1 cellular context compared by ENCODE assay signal in the genomic region with DNA sequence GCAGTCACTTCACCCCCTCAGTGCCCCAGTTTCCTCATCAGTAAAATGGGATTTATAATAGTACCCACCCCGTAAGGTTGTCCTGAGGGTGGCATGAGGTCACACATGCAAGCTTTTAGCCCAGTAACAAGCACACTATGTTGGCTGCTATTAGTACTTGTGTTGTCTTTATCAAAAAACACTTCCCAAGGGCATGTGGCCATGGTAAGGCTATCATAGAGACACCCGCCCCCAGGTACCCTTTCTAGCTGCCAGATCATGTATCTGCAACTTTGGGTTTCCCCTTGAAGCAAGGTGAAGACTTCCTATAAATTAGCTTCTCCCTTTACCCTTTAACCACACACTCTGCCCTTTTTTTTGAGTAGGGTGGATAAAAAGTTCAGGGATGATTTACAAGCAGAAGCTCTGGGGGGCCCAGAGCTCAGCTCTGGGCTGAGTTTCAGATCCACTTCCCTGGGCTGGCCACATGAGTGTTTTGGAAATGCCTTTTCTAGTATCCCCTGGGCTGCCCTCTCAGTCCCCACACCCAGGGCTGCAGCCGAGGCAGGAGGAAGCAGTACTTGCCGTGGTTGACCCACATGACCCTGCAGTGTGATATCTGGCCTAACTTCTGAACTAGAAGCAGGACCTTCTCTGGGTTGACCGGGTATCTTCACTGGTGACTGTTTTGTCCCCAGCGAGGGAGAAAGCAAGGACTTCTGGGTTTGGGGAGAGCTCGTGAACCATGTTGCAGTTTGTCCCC.
TF ChIP-seq lines count a peak whose summit lies in the region.

No MANE protein-coding gene starts in this region.

TF ChIP-seq in K562, 482 proteins besides CTCF, POLR2A, EP300 and RAD21:
- TF ChIP-seq, protein P1, sequence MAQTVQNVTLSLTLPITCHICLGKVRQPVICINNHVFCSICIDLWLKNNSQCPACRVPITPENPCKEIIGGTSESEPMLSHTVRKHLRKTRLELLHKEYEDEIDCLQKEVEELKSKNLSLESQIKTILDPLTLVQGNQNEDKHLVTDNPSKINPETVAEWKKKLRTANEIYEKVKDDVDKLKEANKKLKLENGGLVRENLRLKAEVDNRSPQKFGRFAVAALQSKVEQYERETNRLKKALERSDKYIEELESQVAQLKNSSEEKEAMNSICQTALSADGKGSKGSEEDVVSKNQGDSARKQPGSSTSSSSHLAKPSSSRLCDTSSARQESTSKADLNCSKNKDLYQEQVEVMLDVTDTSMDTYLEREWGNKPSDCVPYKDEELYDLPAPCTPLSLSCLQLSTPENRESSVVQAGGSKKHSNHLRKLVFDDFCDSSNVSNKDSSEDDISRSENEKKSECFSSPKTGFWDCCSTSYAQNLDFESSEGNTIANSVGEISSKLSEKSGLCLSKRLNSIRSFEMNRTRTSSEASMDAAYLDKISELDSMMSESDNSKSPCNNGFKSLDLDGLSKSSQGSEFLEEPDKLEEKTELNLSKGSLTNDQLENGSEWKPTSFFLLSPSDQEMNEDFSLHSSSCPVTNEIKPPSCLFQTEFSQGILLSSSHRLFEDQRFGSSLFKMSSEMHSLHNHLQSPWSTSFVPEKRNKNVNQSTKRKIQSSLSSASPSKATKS (CRISPR knock-in tag; IDR thresholded peaks at IDR 0.05), result no peak
- TF ChIP-seq ZEB2 (IDR thresholded peaks at IDR 0.05) (no peak), ZFX (CRISPR knock-in tag; IDR thresholded peaks at IDR 0.05) (peak; percentile 33; the same call in 1 of the 2 replicates), SETDB1 (IDR thresholded peaks at IDR 0.05; ENCODE audit: low read length) (no peak), ZNF707 (CRISPR knock-in tag; conservative IDR thresholded peaks at IDR 0.05) (no peak), ZNF140 (CRISPR knock-in tag; IDR thresholded peaks at IDR 0.05) (no peak), KDM5B (IDR thresholded peaks at IDR 0.05; ENCODE audit: insufficient replicate concordance, low read depth, low read length) (peak; percentile 33), IFI16 (CRISPR knock-in tag; IDR thresholded peaks at IDR 0.05) (no peak), FOXP1 (CRISPR knock-in tag; IDR thresholded peaks at IDR 0.05) (no peak), ZSCAN32 (CRISPR knock-in tag; IDR thresholded peaks at IDR 0.05) (no peak), SREBF2 (CRISPR knock-in tag; IDR thresholded peaks at IDR 0.05) (no peak)
- TF ChIP-seq, protein P2, sequence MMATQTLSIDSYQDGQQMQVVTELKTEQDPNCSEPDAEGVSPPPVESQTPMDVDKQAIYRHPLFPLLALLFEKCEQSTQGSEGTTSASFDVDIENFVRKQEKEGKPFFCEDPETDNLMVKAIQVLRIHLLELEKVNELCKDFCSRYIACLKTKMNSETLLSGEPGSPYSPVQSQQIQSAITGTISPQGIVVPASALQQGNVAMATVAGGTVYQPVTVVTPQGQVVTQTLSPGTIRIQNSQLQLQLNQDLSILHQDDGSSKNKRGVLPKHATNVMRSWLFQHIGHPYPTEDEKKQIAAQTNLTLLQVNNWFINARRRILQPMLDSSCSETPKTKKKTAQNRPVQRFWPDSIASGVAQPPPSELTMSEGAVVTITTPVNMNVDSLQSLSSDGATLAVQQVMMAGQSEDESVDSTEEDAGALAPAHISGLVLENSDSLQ (IDR thresholded peaks at IDR 0.05), result no peak
- TF ChIP-seq, protein P3, sequence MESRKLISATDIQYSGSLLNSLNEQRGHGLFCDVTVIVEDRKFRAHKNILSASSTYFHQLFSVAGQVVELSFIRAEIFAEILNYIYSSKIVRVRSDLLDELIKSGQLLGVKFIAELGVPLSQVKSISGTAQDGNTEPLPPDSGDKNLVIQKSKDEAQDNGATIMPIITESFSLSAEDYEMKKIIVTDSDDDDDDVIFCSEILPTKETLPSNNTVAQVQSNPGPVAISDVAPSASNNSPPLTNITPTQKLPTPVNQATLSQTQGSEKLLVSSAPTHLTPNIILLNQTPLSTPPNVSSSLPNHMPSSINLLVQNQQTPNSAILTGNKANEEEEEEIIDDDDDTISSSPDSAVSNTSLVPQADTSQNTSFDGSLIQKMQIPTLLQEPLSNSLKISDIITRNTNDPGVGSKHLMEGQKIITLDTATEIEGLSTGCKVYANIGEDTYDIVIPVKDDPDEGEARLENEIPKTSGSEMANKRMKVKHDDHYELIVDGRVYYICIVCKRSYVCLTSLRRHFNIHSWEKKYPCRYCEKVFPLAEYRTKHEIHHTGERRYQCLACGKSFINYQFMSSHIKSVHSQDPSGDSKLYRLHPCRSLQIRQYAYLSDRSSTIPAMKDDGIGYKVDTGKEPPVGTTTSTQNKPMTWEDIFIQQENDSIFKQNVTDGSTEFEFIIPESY (CRISPR knock-in tag; IDR thresholded peaks at IDR 0.05), result no peak
- TF ChIP-seq, protein P4, sequence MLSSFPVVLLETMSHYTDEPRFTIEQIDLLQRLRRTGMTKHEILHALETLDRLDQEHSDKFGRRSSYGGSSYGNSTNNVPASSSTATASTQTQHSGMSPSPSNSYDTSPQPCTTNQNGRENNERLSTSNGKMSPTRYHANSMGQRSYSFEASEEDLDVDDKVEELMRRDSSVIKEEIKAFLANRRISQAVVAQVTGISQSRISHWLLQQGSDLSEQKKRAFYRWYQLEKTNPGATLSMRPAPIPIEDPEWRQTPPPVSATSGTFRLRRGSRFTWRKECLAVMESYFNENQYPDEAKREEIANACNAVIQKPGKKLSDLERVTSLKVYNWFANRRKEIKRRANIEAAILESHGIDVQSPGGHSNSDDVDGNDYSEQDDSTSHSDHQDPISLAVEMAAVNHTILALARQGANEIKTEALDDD (IDR thresholded peaks at IDR 0.05), result peak; percentile 91
- TF ChIP-seq, protein P5, sequence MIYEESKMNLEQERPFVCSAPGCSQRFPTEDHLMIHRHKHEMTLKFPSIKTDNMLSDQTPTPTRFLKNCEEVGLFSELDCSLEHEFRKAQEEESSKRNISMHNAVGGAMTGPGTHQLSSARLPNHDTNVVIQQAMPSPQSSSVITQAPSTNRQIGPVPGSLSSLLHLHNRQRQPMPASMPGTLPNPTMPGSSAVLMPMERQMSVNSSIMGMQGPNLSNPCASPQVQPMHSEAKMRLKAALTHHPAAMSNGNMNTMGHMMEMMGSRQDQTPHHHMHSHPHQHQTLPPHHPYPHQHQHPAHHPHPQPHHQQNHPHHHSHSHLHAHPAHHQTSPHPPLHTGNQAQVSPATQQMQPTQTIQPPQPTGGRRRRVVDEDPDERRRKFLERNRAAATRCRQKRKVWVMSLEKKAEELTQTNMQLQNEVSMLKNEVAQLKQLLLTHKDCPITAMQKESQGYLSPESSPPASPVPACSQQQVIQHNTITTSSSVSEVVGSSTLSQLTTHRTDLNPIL (CRISPR knock-in tag; IDR thresholded peaks at IDR 0.05), result no peak
- TF ChIP-seq, protein P6, sequence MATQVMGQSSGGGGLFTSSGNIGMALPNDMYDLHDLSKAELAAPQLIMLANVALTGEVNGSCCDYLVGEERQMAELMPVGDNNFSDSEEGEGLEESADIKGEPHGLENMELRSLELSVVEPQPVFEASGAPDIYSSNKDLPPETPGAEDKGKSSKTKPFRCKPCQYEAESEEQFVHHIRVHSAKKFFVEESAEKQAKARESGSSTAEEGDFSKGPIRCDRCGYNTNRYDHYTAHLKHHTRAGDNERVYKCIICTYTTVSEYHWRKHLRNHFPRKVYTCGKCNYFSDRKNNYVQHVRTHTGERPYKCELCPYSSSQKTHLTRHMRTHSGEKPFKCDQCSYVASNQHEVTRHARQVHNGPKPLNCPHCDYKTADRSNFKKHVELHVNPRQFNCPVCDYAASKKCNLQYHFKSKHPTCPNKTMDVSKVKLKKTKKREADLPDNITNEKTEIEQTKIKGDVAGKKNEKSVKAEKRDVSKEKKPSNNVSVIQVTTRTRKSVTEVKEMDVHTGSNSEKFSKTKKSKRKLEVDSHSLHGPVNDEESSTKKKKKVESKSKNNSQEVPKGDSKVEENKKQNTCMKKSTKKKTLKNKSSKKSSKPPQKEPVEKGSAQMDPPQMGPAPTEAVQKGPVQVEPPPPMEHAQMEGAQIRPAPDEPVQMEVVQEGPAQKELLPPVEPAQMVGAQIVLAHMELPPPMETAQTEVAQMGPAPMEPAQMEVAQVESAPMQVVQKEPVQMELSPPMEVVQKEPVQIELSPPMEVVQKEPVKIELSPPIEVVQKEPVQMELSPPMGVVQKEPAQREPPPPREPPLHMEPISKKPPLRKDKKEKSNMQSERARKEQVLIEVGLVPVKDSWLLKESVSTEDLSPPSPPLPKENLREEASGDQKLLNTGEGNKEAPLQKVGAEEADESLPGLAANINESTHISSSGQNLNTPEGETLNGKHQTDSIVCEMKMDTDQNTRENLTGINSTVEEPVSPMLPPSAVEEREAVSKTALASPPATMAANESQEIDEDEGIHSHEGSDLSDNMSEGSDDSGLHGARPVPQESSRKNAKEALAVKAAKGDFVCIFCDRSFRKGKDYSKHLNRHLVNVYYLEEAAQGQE (CRISPR knock-in tag; IDR thresholded peaks at IDR 0.05; ENCODE audit: low read depth), result no peak
